Comparison of ENCODE assay signal across 8 cellular contexts in genomic region chr19:55703790-55704215, GRCh38. TPM values are rescaled to one million over a fixed set of nuclear protein-coding genes. Genes with fewer than 3 reads are reported as not detected.
A peak's percentile ranks its signal among the peaks of the same experiment; 100 is the strongest.
DNase-seq lines count a peak whose midpoint lies in the region; ATAC-seq, FAIRE-seq and TF ChIP-seq lines count a peak whose summit lies in the region.

No MANE protein-coding gene starts in this region.

- no peak overlapping the region for H3K27ac ChIP-seq in CD4-positive, alpha-beta memory T cell (ENCODE audit: low read depth, low read length)
- H3K27ac ChIP-seq in Panc1 (ENCODE audit: low read length): no peak overlapping the region
- H3K27ac ChIP-seq in keratinocyte (ENCODE audit: control insufficient read depth, insufficient read depth, low read length): no peak overlapping the region

- in situ Hi-C loops in Panc1 (cut with HindIII; ENCODE audit: low pct_unique_long_range_greater_than_20kb, low sequenced_read_pairs): no loop called here

- H3K27me3 Mint-ChIP-seq in CD4-positive, alpha-beta memory T cell: no peaks in the 10 kb centered on the region
- H3K27me3 Mint-ChIP-seq in stimulated activated memory B cell treated with anti-CD40 and anti-IgM and Interleukin-4, amounts not matched to agents 10 μg/mL and 1 μg/mL and 100 μg/mL, for 72 hours: no peaks in the 10 kb centered on the region

- no peaks in the 10 kb centered on the region for H3K4me1 ChIP-seq in CD4-positive, alpha-beta memory T cell (ENCODE audit: insufficient read depth, low read length)
- H3K4me1 ChIP-seq in Panc1 (ENCODE audit: control insufficient read depth, insufficient read depth, low read length): no peaks in the 10 kb centered on the region
- no peaks in the 10 kb centered on the region for H3K4me1 ChIP-seq in keratinocyte (ENCODE audit: control insufficient read depth, extremely low read depth, insufficient read depth, low read length)

- H3K4me3 Mint-ChIP-seq in CD4-positive, alpha-beta memory T cell: no peak overlapping the region
- no peak overlapping the region for H3K4me3 Mint-ChIP-seq in stimulated activated memory B cell treated with anti-CD40 and anti-IgM and Interleukin-4, amounts not matched to agents 10 μg/mL and 1 μg/mL and 100 μg/mL, for 72 hours

- H3K79me2 ChIP-seq in keratinocyte (ENCODE audit: control insufficient read depth, insufficient read depth, low read length): no peaks in the 10 kb centered on the region

- peak in 4 of 5 donors; percentile 12 to 27 (median 20) for DNase-seq in CD4-positive, alpha-beta memory T cell
- DNase-seq in Panc1 (ENCODE audit: low read depth, low spot score) (no peak), astrocyte of the hippocampus (ENCODE audit: low read depth, low spot score) (peak; percentile 28), keratinocyte (ENCODE audit: low read depth, low spot score) (no peak), HPDE6-E6E7 (ENCODE audit: extremely low spot score) (no peak), NCI-H146 treated with DMSO at 0.1 percent for 48 hours (lab: John Stamatoyannopoulos, UW; ENCODE audit: unreplicated experiment) (no peak)
- peak; percentile 16 to 51 for DNase-seq in stimulated activated CD4-positive, alpha-beta T cell treated with anti-CD3 and anti-CD28 coated beads, Interleukin-4, amount 100 ng/mL, for 4 hours

- H3K36me3 ChIP-seq in CD4-positive, alpha-beta memory T cell (ENCODE audit: insufficient read depth, low read length): no peaks in the 10 kb centered on the region
- no peaks in the 10 kb centered on the region for H3K36me3 ChIP-seq in Panc1 (ENCODE audit: control insufficient read depth, insufficient read depth, low read length)
- peaks cover 6 to 15% of the 10 kb centered on the region in 2 experiments for H3K36me3 ChIP-seq in keratinocyte (ENCODE audit: control insufficient read depth in 2 of 2, extremely low read depth in 1 of 2, insufficient read depth in 2 of 2, low read length in 2 of 2)

- H3K27ac Mint-ChIP-seq in CD4-positive, alpha-beta memory T cell: peak overlapping the region in 1 of 7 donors; percentile 18
- no peak overlapping the region for H3K27ac Mint-ChIP-seq in stimulated activated memory B cell treated with anti-CD40 and anti-IgM and Interleukin-4, amounts not matched to agents 10 μg/mL and 1 μg/mL and 100 μg/mL, for 72 hours

- no peak overlapping the region for H3K9ac ChIP-seq in keratinocyte (ENCODE audit: control insufficient read depth, extremely low read depth, insufficient read depth, low read length)

- peak; percentile 76 for ATAC-seq in Panc1
- no peak for ATAC-seq in stimulated activated memory B cell treated with anti-CD40 and anti-IgM and Interleukin-4, amounts not matched to agents 10 μg/mL and 1 μg/mL and 100 μg/mL, for 72 hours

- H4K20me1 ChIP-seq in keratinocyte (ENCODE audit: control insufficient read depth, extremely low read depth, insufficient read depth, low read length): no peaks in the 10 kb centered on the region

- H3K27me3 ChIP-seq in CD4-positive, alpha-beta memory T cell (ENCODE audit: insufficient read depth, low read length): no peaks in the 10 kb centered on the region
- H3K27me3 ChIP-seq in Panc1 (ENCODE audit: control insufficient read depth, insufficient read depth, low read length) (no peaks in the 10 kb centered on the region), keratinocyte (ENCODE audit: control insufficient read depth, extremely low read depth, insufficient read depth, low read length) (no peaks in the 10 kb centered on the region)

- H2AFZ ChIP-seq in keratinocyte (ENCODE audit: control insufficient read depth, low read length): no peak overlapping the region

- peaks cover 0 to 1% (median 0%) of the 10 kb centered on the region in 8 donors for H3K9me3 Mint-ChIP-seq in CD4-positive, alpha-beta memory T cell
- H3K9me3 Mint-ChIP-seq in stimulated activated memory B cell treated with anti-CD40 and anti-IgM and Interleukin-4, amounts not matched to agents 10 μg/mL and 1 μg/mL and 100 μg/mL, for 72 hours: no peaks in the 10 kb centered on the region

- H3K9me1 ChIP-seq in keratinocyte (ENCODE audit: control insufficient read depth, extremely low read depth, insufficient read depth, low read length): no peaks in the 10 kb centered on the region

- peaks cover 0 to 7% (median 2%) of the 10 kb centered on the region in 4 donors for H3K4me1 Mint-ChIP-seq in CD4-positive, alpha-beta memory T cell
- H3K4me1 Mint-ChIP-seq in stimulated activated memory B cell treated with anti-CD40 and anti-IgM and Interleukin-4, amounts not matched to agents 10 μg/mL and 1 μg/mL and 100 μg/mL, for 72 hours: peaks cover 21% of the 10 kb centered on the region

- H3K9me3 ChIP-seq in CD4-positive, alpha-beta memory T cell (ENCODE audit: control insufficient read depth in 1 of 2, low read length in 2 of 2): no peaks in the 10 kb centered on the region
- no peaks in the 10 kb centered on the region for H3K9me3 ChIP-seq in Panc1 (ENCODE audit: control insufficient read depth, insufficient read depth, low read depth, low read length)
- H3K9me3 ChIP-seq in keratinocyte (ENCODE audit: control insufficient read depth, low read depth, low read length): no peaks in the 10 kb centered on the region

- CTCF ChIA-PET in CD4-positive, alpha-beta memory T cell (lab: Charles Lee; ENCODE audit: partially characterized antibody): interaction anchor here (1.3 kb wide), 1 partner anchor 47 kb away, joined by 3 read pairs; no protein-coding TSS in a partner anchor
- CTCF ChIA-PET in Panc1 (lab: Charles Lee): interaction anchor here (0.7 to 1.0 kb wide), 2 partner anchors 106 to 177 kb away, joined by 3 read pairs; no protein-coding TSS in a partner anchor

- TF ChIP-seq CTCF in Panc1 (IDR thresholded peaks at IDR 0.05): peak; percentile 98
- TF ChIP-seq CTCF in keratinocyte (optimal IDR thresholded peaks at IDR 0.05 in 1 of 3, IDR thresholded peaks at IDR 0.05 in 1 of 3, conservative IDR thresholded peaks at IDR 0.05 in 1 of 3; ENCODE audit: extremely low read depth in 1 of 3, insufficient read depth in 2 of 3, low read length in 3 of 3): peak; percentile 59 to 78 (median 60)

- H3K4me3 ChIP-seq in CD4-positive, alpha-beta memory T cell (ENCODE audit: low read length in 2 of 2): no peak overlapping the region
- H3K4me3 ChIP-seq in Panc1 (ENCODE audit: low read depth in 2 of 2, low read length in 2 of 2): no peak overlapping the region
- H3K4me3 ChIP-seq in keratinocyte (ENCODE audit: control insufficient read depth in 2 of 3, extremely low read depth in 1 of 3, insufficient read depth in 2 of 3, low read depth in 1 of 3, low read length in 3 of 3): no peak overlapping the region

- no peak overlapping the region for H3K4me2 ChIP-seq in keratinocyte (ENCODE audit: control insufficient read depth, extremely low read depth, insufficient read depth, low read depth, low read length)

- intact Hi-C loops in CD4-positive, alpha-beta memory T cell (cut with micrococcal nuclease): no loop called here
- intact Hi-C loops in Panc1 (cut with micrococcal nuclease; ENCODE audit: unreplicated experiment): loop anchor here (10.0 kb wide), 1 partner anchor 101 kb away; no protein-coding TSS in a partner anchor

- dilution Hi-C loops in keratinocyte (cut with MboI; ENCODE audit: extremely low pct_ligation_motif_present, low sequenced_read_pairs): no loop called here

- H3K36me3 Mint-ChIP-seq in CD4-positive, alpha-beta memory T cell: peaks cover 8 to 15% of the 10 kb centered on the region in 2 donors
- H3K36me3 Mint-ChIP-seq in stimulated activated memory B cell treated with anti-CD40 and anti-IgM and Interleukin-4, amounts not matched to agents 10 μg/mL and 1 μg/mL and 100 μg/mL, for 72 hours: peaks cover 32% of the 10 kb centered on the region

- BruUV-seq in Panc1 (replicated peaks; lab: Mats Ljungman, UMichigan): no TSS peak

- no peak for FAIRE-seq in keratinocyte (lab: Jason Lieb, UNC)

- POLR2A ChIA-PET in CD4-positive, alpha-beta memory T cell (lab: Charles Lee; ENCODE audit: partially characterized antibody): no interaction called here
- POLR2A ChIA-PET in Panc1 (lab: Charles Lee): no interaction called here

RNA-seq across cellular contexts. Expression of gene EPN1, which starts 28.8 kb away (rescaled TPM):
- 10 to 100 TPM; 53.9 to 56.9 TPM for total RNA-seq in CD4-positive, alpha-beta memory T cell
- polyA plus RNA-seq in CD4-positive, alpha-beta memory T cell: 10 to 100 TPM in 1 of 2 donors, 1 to 10 TPM in 1; 3.9 to 15.6 TPM
- 361 TPM for total RNA-seq in Panc1 (2021; ENCODE audit: unreplicated experiment)
- polyA plus RNA-seq in Panc1 (2012; ENCODE audit: insufficient read length): 697 TPM
- polyA plus RNA-seq in keratinocyte: 23.0 to 62.1 TPM (median 23.3 TPM) in 3 replicates
- 42.7 TPM for polyA plus RNA-seq in keratinocyte (2011; ENCODE audit: low read depth)
- 23.0 and 87.0 TPM in 2 replicates for polyA plus RNA-seq in keratinocyte (2011; cell fraction: cytosol; rRNA removed)
- polyA plus RNA-seq in keratinocyte (2011; cell fraction: nucleus; rRNA removed): 22.0 and 30.0 TPM in 2 replicates
- 62.0 and 115 TPM in 2 replicates for polyA plus RNA-seq in keratinocyte (2012; ENCODE audit: low replicate concordance)
- 39.3 to 69.5 TPM (median 39.6 TPM) in 3 replicates for polyA minus RNA-seq in keratinocyte
- 199 TPM for polyA minus RNA-seq in keratinocyte (2011; cell fraction: cytosol; rRNA and poly(A)+ RNA removed)
- 21.7 and 24.2 TPM in 2 replicates for polyA minus RNA-seq in keratinocyte (2011; cell fraction: nucleus; rRNA and poly(A)+ RNA removed)

RNA-seq across cellular contexts. Expression of gene NLRP9, which starts 34.4 kb away (rescaled TPM):
- total RNA-seq in CD4-positive, alpha-beta memory T cell: not detected
- not detected for polyA plus RNA-seq in CD4-positive, alpha-beta memory T cell
- not detected for total RNA-seq in Panc1 (2021; ENCODE audit: unreplicated experiment)
- not detected for polyA plus RNA-seq in Panc1 (2012; ENCODE audit: insufficient read length)
- not detected in 3 replicates for polyA plus RNA-seq in keratinocyte
- polyA plus RNA-seq in keratinocyte (2011; ENCODE audit: low read depth): not detected
- polyA plus RNA-seq in keratinocyte (2011; cell fraction: cytosol; rRNA removed): not detected in 2 replicates
- polyA plus RNA-seq in keratinocyte (2011; cell fraction: nucleus; rRNA removed): not detected in 2 replicates
- polyA plus RNA-seq in keratinocyte (2012; ENCODE audit: low replicate concordance): not detected in 2 replicates
- polyA minus RNA-seq in keratinocyte: not detected in 3 replicates
- not detected for polyA minus RNA-seq in keratinocyte (2011; cell fraction: cytosol; rRNA and poly(A)+ RNA removed)
- polyA minus RNA-seq in keratinocyte (2011; cell fraction: nucleus; rRNA and poly(A)+ RNA removed): not detected in 2 replicates

RNA-seq across cellular contexts. Expression of gene U2AF2, which starts 49.0 kb away (rescaled TPM):
- 100 to 1,000 TPM; 256 to 259 TPM for total RNA-seq in CD4-positive, alpha-beta memory T cell
- 10 to 100 TPM in 1 of 2 donors, 1 to 10 TPM in 1; 1.3 to 14.3 TPM for polyA plus RNA-seq in CD4-positive, alpha-beta memory T cell
- 545 TPM for total RNA-seq in Panc1 (2021; ENCODE audit: unreplicated experiment)
- polyA plus RNA-seq in Panc1 (2012; ENCODE audit: insufficient read length): 761 TPM
- 109 to 157 TPM (median 109 TPM) in 3 replicates for polyA plus RNA-seq in keratinocyte
- 104 TPM for polyA plus RNA-seq in keratinocyte (2011; ENCODE audit: low read depth)
- 71.4 and 181 TPM in 2 replicates for polyA plus RNA-seq in keratinocyte (2011; cell fraction: cytosol; rRNA removed)
- polyA plus RNA-seq in keratinocyte (2011; cell fraction: nucleus; rRNA removed): 194 and 249 TPM in 2 replicates
- 74.1 and 161 TPM in 2 replicates for polyA plus RNA-seq in keratinocyte (2012; ENCODE audit: low replicate concordance)
- polyA minus RNA-seq in keratinocyte: 80.8 to 152 TPM (median 96.3 TPM) in 3 replicates
- 148 TPM for polyA minus RNA-seq in keratinocyte (2011; cell fraction: cytosol; rRNA and poly(A)+ RNA removed)
- polyA minus RNA-seq in keratinocyte (2011; cell fraction: nucleus; rRNA and poly(A)+ RNA removed): 94.0 and 97.5 TPM in 2 replicates

RNA-seq across cellular contexts. Expression of gene RFPL4A, which starts 55.1 kb away (rescaled TPM):
- not detected for total RNA-seq in CD4-positive, alpha-beta memory T cell
- not detected for polyA plus RNA-seq in CD4-positive, alpha-beta memory T cell
- total RNA-seq in Panc1 (2021; ENCODE audit: unreplicated experiment): not detected
- not detected for polyA plus RNA-seq in Panc1 (2012; ENCODE audit: insufficient read length)
- not detected in 3 replicates for polyA plus RNA-seq in keratinocyte
- not detected for polyA plus RNA-seq in keratinocyte (2011; ENCODE audit: low read depth)
- polyA plus RNA-seq in keratinocyte (2011; cell fraction: cytosol; rRNA removed): not detected in 2 replicates
- polyA plus RNA-seq in keratinocyte (2011; cell fraction: nucleus; rRNA removed): not detected in 2 replicates
- polyA plus RNA-seq in keratinocyte (2012; ENCODE audit: low replicate concordance): not detected in 2 replicates
- not detected in 3 replicates for polyA minus RNA-seq in keratinocyte
- not detected for polyA minus RNA-seq in keratinocyte (2011; cell fraction: cytosol; rRNA and poly(A)+ RNA removed)
- polyA minus RNA-seq in keratinocyte (2011; cell fraction: nucleus; rRNA and poly(A)+ RNA removed): not detected in 2 replicates

RNA-seq across cellular contexts. Expression of gene CCDC106, which starts 55.8 kb away (rescaled TPM):
- 1 to 10 TPM; 1.2 to 1.5 TPM for total RNA-seq in CD4-positive, alpha-beta memory T cell
- polyA plus RNA-seq in CD4-positive, alpha-beta memory T cell: under 1 TPM; 0.47 to 0.69 TPM
- total RNA-seq in Panc1 (2021; ENCODE audit: unreplicated experiment): 47.8 TPM
- 101 TPM for polyA plus RNA-seq in Panc1 (2012; ENCODE audit: insufficient read length)
- polyA plus RNA-seq in keratinocyte: 2.3 to 3.5 TPM (median 3.1 TPM) in 3 replicates
- polyA plus RNA-seq in keratinocyte (2011; ENCODE audit: low read depth): 1.8 TPM
- 1.6 and 4.0 TPM in 2 replicates for polyA plus RNA-seq in keratinocyte (2011; cell fraction: cytosol; rRNA removed)
- polyA plus RNA-seq in keratinocyte (2011; cell fraction: nucleus; rRNA removed): 2.4 and 4.4 TPM in 2 replicates
- polyA plus RNA-seq in keratinocyte (2012; ENCODE audit: low replicate concordance): 2.8 and 4.6 TPM in 2 replicates
- 0.96 to 3.7 TPM (median 1.1 TPM) in 3 replicates for polyA minus RNA-seq in keratinocyte
- 1.5 TPM for polyA minus RNA-seq in keratinocyte (2011; cell fraction: cytosol; rRNA and poly(A)+ RNA removed)
- polyA minus RNA-seq in keratinocyte (2011; cell fraction: nucleus; rRNA and poly(A)+ RNA removed): 0.62 and 0.84 TPM in 2 replicates

Comparison
In these comparisons a context has a peak if more than half of its experiments do, and no peak if none do; other contexts are left out.
1. DNase-seq: peak in CD4-positive, alpha-beta memory T cell (4 of 5), astrocyte of the hippocampus (single experiment) and stimulated activated CD4-positive, alpha-beta T cell treated with anti-CD3 and anti-CD28 coated beads, Interleukin-4, amount 100 ng/mL, for 4 hours (2 of 2); none in Panc1 (single experiment), keratinocyte (single experiment), HPDE6-E6E7 (single experiment) and NCI-H146 treated with DMSO at 0.1 percent for 48 hours (single experiment).